8 cellular contexts compared by ENCODE assay signal in the genomic region with DNA sequence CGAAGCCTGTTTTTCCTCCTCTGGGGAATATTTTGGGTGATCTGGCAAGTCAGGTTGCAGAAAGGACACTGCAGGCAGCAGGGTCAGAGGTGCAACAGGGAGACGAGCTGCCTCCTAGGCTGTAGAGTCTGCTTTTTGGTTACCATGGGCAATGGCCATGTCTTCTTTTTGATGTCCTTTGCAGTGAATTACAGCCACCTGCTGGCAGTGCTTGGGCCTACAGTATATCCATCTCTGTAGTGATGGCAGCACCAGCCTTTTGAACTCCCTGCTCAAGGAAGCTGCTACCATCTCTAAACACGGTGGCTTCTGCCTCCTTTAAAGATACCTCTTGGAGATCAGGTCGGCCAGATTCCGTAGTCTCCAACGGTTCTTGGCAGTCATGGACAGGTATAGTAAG.
DNase-seq lines count a peak whose midpoint lies in the region; ATAC-seq and TF ChIP-seq lines count a peak whose summit lies in the region.

No MANE protein-coding gene starts in this region.

- H3K9me2 ChIP-seq in GM23248 (ENCODE audit: insufficient read depth), result no peaks in the 10 kb centered on the region

- DNase-seq in COLO829 (ENCODE audit: low spot score) (peak; percentile 10), GM23248 (peak; percentile 20), RKO (ENCODE audit: low spot score) (peak; percentile 35), foreskin keratinocyte (no peak), cerebellar nuclear complex (lab: John Stamatoyannopoulos, UW) (no peak), NCI-H1694 (lab: John Stamatoyannopoulos, UW) (no peak)
- no peak for DNase-seq in activated CD4-positive, alpha-beta T cell treated with anti-CD3 and anti-CD28 coated beads, Interleukin-2, amount 50 U/mL, for 4 hours

- H3K9ac ChIP-seq in GM23248, result no peak overlapping the region

- no peaks in the 10 kb centered on the region for H3K9me3 ChIP-seq in GM23248 (ENCODE audit: low read depth)

- H3K27me3 ChIP-seq in GM23248 (replicated peaks; ENCODE audit: insufficient read depth) (peaks cover 9% of the 10 kb centered on the region; the same call in 1 of the 2 replicates), foreskin keratinocyte (no peaks in the 10 kb centered on the region)

- peak; percentile 39 for TF ChIP-seq CTCF in foreskin keratinocyte (conservative IDR thresholded peaks at IDR 0.05)

- H4K20me1 ChIP-seq in GM23248 (ENCODE audit: insufficient read depth), result no peaks in the 10 kb centered on the region

- no peaks in the 10 kb centered on the region for H3K79me2 ChIP-seq in GM23248 (ENCODE audit: insufficient read depth)

- H2AFZ ChIP-seq in GM23248, result no peak overlapping the region

- H3F3A ChIP-seq in GM23248 (ENCODE audit: insufficient read depth), result no peaks in the 10 kb centered on the region

- H3K4me3 ChIP-seq in GM23248, result no peak overlapping the region

- in situ Hi-C loops in GM23248 (cut with MboI), result no loop called here

- no peak overlapping the region for H3K4me2 ChIP-seq in GM23248 (ENCODE audit: unreplicated experiment)

- H3K27ac ChIP-seq in GM23248 (no peak overlapping the region), foreskin keratinocyte (no peak overlapping the region)

- no peaks in the 10 kb centered on the region for H3K4me1 ChIP-seq in GM23248 (ENCODE audit: insufficient read depth)
- H3K4me1 ChIP-seq in foreskin keratinocyte, result no peaks in the 10 kb centered on the region

- H3K36me3 ChIP-seq in GM23248 (ENCODE audit: low read depth), result no peaks in the 10 kb centered on the region

- no peak for ATAC-seq in foreskin keratinocyte
- no peak for ATAC-seq in HG03039 (IDR thresholded peaks at IDR 0.05; ENCODE audit: unreplicated experiment)

- 44 to 46% methylated on average over 6 of the region's 6 CpGs for WGBS in GM23248 (ENCODE audit: low coverage in 1 of 2, low lambda C conversion rate in 2 of 2, missing lambda C conversion rate in 2 of 2), 2 experiments

Comparison
In these comparisons a context has a peak if more than half of its experiments do, and no peak if none do; other contexts are left out.
1. DNase-seq: peak in COLO829 (single experiment), GM23248 (single experiment) and RKO (single experiment); none in foreskin keratinocyte (0 of 2), cerebellar nuclear complex (0 of 2), NCI-H1694 (single experiment) and activated CD4-positive, alpha-beta T cell treated with anti-CD3 and anti-CD28 coated beads, Interleukin-2, amount 50 U/mL, for 4 hours (0 of 2).